Comparison of ENCODE assay signal across 1 cellular context in genomic region chr11:119323532-119324033, GRCh38.
A peak's percentile ranks its signal among the peaks of the same experiment; 100 is the strongest.
TF ChIP-seq lines count a peak whose summit lies in the region.

No MANE protein-coding gene starts in this region.

TF ChIP-seq in H1, 55 proteins besides CTCF, POLR2A, EP300 and RAD21:
- TF ChIP-seq TEAD4 (IDR thresholded peaks at IDR 0.05; ENCODE audit: low read depth, low read length) (peak; percentile 79; the same call in 1 of the 2 replicates), TBP (IDR thresholded peaks at IDR 0.05; ENCODE audit: low read depth, low read length) (no peak), CHD2 (IDR thresholded peaks at IDR 0.05; ENCODE audit: low read length) (no peak), RFX5 (IDR thresholded peaks at IDR 0.05; ENCODE audit: borderline replicate concordance, low read depth, low read length) (no peak), KDM5A (IDR thresholded peaks at IDR 0.05; ENCODE audit: low read length) (no peak), SP1 (IDR thresholded peaks at IDR 0.05; ENCODE audit: low read depth, low read length) (peak; percentile 10; the same call in 1 of the 2 replicates), USF2 (IDR thresholded peaks at IDR 0.05; ENCODE audit: low read length) (no peak), JUN (IDR thresholded peaks at IDR 0.05; ENCODE audit: low read depth, low read length) (no peak), TCF12 (IDR thresholded peaks at IDR 0.05; ENCODE audit: low read depth, low read length) (0 out of 2 replicates have a peak, but pooled peaks have one; percentile 33), SP2 (IDR thresholded peaks at IDR 0.05; ENCODE audit: low read length) (no peak), YY1 (IDR thresholded peaks at IDR 0.05; ENCODE audit: low read depth, low read length) (peak; percentile 60; the same call in 1 of the 2 replicates), SRF (IDR thresholded peaks at IDR 0.05; ENCODE audit: low read depth, low read length) (no peak), MAFK (IDR thresholded peaks at IDR 0.05; ENCODE audit: low read depth, low read length) (0 out of 2 replicates have a peak, but pooled peaks have one; percentile 25), ATF2 (IDR thresholded peaks at IDR 0.05; ENCODE audit: low read length) (peak; percentile 71; the same call in 1 of the 2 replicates), KDM1A (IDR thresholded peaks at IDR 0.05; ENCODE audit: borderline replicate concordance, low read length) (peak; percentile 100), MAX (IDR thresholded peaks at IDR 0.05) (peak; percentile 55), ATF3 (IDR thresholded peaks at IDR 0.05; ENCODE audit: insufficient read depth, low read depth, low read length) (no peak), PHF8 (conservative IDR thresholded peaks at IDR 0.05; ENCODE audit: low read depth, low read length) (no peak), HDAC2 (IDR thresholded peaks at IDR 0.05; ENCODE audit: borderline replicate concordance in 1 of 2, low read depth in 2 of 2, low read length in 2 of 2) (peak; percentile 22 to 99; a peak in 2 of 4 replicates), RNF2 (IDR thresholded peaks at IDR 0.05; ENCODE audit: borderline replicate concordance, low read depth, low read length, missing control alignments, poor library complexity, severe bottlenecking) (no peak)
TF ChIP-seq in H1: peak in this region for 9.
